Comparison of ENCODE assay signal across 1 cellular context in genomic region chr11:72740060-72740424, GRCh38.
TF ChIP-seq lines count a peak whose summit lies in the region.

No MANE protein-coding gene starts in this region.

TF ChIP-seq in GM23338, 12 proteins besides CTCF, POLR2A, EP300 and RAD21 (continued from another document):
- no peak for TF ChIP-seq ZNF462 (CRISPR knock-in tag; IDR thresholded peaks at IDR 0.05)
- TF ChIP-seq NANOG (IDR thresholded peaks at IDR 0.05; ENCODE audit: borderline replicate concordance): no peak
